Comparison of ENCODE assay signal across 19 cellular contexts in the genomic region with DNA sequence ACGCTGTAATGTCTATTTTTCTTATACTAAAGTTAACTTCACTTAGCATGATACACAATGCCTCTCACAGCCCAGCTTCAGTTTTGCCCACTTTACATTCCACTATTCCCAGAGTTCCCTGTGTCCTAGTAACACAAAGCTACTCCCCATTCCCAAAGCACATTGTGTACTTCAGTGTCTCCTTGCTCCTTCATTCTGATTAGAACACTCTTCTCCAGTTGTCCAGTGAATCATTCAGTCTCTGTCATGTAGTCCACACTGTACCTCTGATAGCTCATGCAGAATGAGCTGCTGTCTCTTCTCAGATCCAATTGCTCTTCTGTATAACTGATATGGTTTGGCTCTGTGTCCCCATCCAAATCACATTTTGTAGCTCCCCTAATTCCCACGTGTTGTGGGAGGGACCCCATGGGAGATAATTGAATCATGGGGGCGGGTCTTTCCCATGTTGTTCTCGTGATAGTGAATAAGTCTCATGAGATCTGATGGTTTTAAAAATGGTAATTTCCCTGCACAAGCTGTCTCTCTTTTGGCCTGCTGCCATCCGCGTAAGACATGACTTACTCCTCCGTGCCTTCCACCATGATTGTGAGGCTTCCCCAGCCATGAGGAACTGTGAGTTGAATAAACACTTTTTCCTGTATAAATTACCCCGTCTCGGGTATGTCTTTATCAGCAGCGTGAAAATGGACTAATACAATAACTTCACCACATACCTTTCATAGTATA.
"Had no signal": no experiment of that assay in that cellular context is flagged by ENCODE, and none has a peak within 500 bp of the region (broad histone marks: within the 10 kb centered on the region; RNA-seq: fewer than 3 reads in every experiment).

No MANE protein-coding gene starts in this region.

- H3K9me3 ChIP-seq: esophagus squamous epithelium, spleen, thoracic aorta, upper lobe of right lung had no signal

- ATAC-seq: activated CD8-positive, alpha-beta T cell treated with anti-CD3 and anti-CD28 coated beads, Interleukin-2, amount 10 ng/mL, durations not matched to agents 7 days and 5 days; activated naive CD4-positive, alpha-beta T cell treated with anti-CD3 and anti-CD28 coated beads, Interleukin-2, amount 50 U/mL, for 72 hours; activated T-cell treated with anti-CD3 and anti-CD28 coated beads, Interleukin-2, amount 50 U/mL, for 72 hours; sciatic nerve; stimulated activated naive CD8-positive, alpha-beta T cell treated with anti-CD3 and anti-CD28 coated beads, Interleukin-15, amount 100 ng/mL, for 72 hours; upper lobe of right lung had no signal

- H3K36me3 ChIP-seq: esophagus squamous epithelium, spleen, thoracic aorta, upper lobe of right lung had no signal

- H3K27ac ChIP-seq: esophagus squamous epithelium, thoracic aorta, upper lobe of right lung had no signal

- H3K4me3 ChIP-seq: esophagus squamous epithelium, thoracic aorta, upper lobe of right lung had no signal

- FAIRE-seq: endothelial cell of umbilical vein, kidney had no signal

- DNase-seq: activated CD4-positive, alpha-beta T cell treated with anti-CD3 and anti-CD28 coated beads, Interleukin-2, amount 10 ng/mL, durations not matched to agents 24 days and 14 days; activated CD4-positive, CD25-positive, alpha-beta regulatory T cell; activated CD8-positive, alpha-beta memory T cell treated with anti-CD3 and anti-CD28 coated beads, Interleukin-2, amount 50 U/mL, for 4 hours; activated CD8-positive, alpha-beta T cell treated with anti-CD3 and anti-CD28 coated beads, Interleukin-2, amount 10 ng/mL, durations not matched to agents 7 days and 5 days; activated gamma-delta T cell; activated T-cell treated with anti-CD3 and anti-CD28 coated beads, Interleukin-2, amount 50 U/mL, for 72 hours; cortex of kidney; effector CD8-positive, alpha-beta T cell; esophagus squamous epithelium; kidney; mesendoderm; nucleus accumbens; spleen; stimulated activated naive CD8-positive, alpha-beta T cell treated with anti-CD3 and anti-CD28 coated beads, Interleukin-15, amount 100 ng/mL, for 72 hours; upper lobe of right lung had no signal

- H3K27me3 ChIP-seq: esophagus squamous epithelium, spleen, upper lobe of right lung had no signal
